ENCODE assay signal across 12 cellular contexts in the genomic region with DNA sequence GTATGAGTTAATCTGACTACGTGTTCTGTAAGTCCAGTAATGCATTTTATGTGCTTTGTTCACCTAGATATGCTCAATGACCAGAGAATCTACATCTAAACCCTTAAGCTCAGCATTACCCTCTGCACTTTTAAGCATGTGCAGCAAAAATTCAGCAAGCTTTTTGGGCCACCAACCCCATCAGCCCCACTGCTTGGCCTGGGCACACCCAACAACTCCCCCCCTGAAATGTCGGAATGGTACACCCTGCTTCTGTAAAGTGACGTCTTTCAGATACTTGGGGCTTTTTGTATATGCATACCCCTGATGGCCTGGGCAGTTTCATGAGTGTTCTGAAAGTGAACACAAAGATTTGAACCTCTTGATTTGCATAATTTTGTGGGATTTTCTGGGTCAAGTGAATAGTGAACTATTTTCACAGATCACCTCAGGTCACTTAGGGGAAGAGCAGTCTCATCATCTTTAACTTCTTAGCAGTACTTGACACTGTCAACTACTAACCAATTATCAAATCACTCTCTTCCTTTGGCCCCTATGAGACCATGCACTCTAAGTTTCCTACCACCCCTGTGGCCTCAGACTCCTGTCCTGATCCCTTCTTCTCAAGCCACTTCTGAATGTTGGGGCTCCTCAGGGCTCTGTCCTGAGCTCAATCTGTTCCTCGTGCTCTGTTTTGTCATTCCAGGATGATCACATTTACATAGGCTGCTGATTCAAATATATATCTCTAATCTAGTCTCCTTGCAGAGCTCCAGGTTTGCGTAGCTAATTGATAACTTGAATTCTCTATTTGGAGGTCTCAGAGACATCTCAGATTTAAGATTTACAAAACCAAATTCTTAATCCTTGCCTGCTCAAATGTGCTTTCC. TPM values are rescaled to one million over a fixed set of nuclear protein-coding genes. Genes with fewer than 3 reads are reported as not detected.
DNase-seq lines count a peak whose midpoint lies in the region; ATAC-seq, FAIRE-seq and TF ChIP-seq lines count a peak whose summit lies in the region.
"Had no signal": no experiment of that assay in that cellular context is flagged by ENCODE, and none has a peak within 500 bp of the region (broad histone marks: within the 10 kb centered on the region; RNA-seq: fewer than 3 reads in every experiment).

No MANE protein-coding gene starts in this region.

- H3K27ac Mint-ChIP-seq in activated T-helper 1 cell treated with anti-CD3 and anti-CD28 coated beads, Interleukin-12 subunit alpha, Interleukin-12 subunit beta, Interleukin-2, Interleukin-4 antibody, amounts not matched to agents 30 ng/mL and 10 ng/mL and 1 ng/mL, durations not matched to agents 14 hours and 24 hours and 36 hours, result no peak overlapping the region
- no peak overlapping the region for H3K27ac Mint-ChIP-seq in HFFc6
- H3K27ac Mint-ChIP-seq: activated CD4-positive, alpha-beta T cell treated with anti-CD3 and anti-CD28 coated beads, Interleukin-2, amount 10 ng/mL, durations not matched to agents 24 days and 14 days had no signal

- no peaks in the 10 kb centered on the region for H3K9me3 Mint-ChIP-seq in activated T-helper 1 cell treated with anti-CD3 and anti-CD28 coated beads, Interleukin-12 subunit alpha, Interleukin-12 subunit beta, Interleukin-2, Interleukin-4 antibody, amounts not matched to agents 30 ng/mL and 10 ng/mL and 1 ng/mL, durations not matched to agents 14 hours and 24 hours and 36 hours
- no peaks in the 10 kb centered on the region for H3K9me3 Mint-ChIP-seq in HFFc6
- H3K9me3 Mint-ChIP-seq: activated CD4-positive, alpha-beta T cell treated with anti-CD3 and anti-CD28 coated beads, Interleukin-2, amount 10 ng/mL, durations not matched to agents 24 days and 14 days had no signal

- FAIRE-seq in HTR-8/SVneo (lab: Jason Lieb, UNC), result peak; percentile 93

- peak; percentile 66 for TF ChIP-seq POLR2A in GM18505 (IDR thresholded peaks at IDR 0.05; ENCODE audit: borderline replicate concordance, extremely low read depth, insufficient read depth, insufficient read length)

- H3K4me1 Mint-ChIP-seq in activated T-helper 1 cell treated with anti-CD3 and anti-CD28 coated beads, Interleukin-12 subunit alpha, Interleukin-12 subunit beta, Interleukin-2, Interleukin-4 antibody, amounts not matched to agents 30 ng/mL and 10 ng/mL and 1 ng/mL, durations not matched to agents 14 hours and 24 hours and 36 hours (ENCODE audit: low read depth), result no peaks in the 10 kb centered on the region
- no peaks in the 10 kb centered on the region for H3K4me1 Mint-ChIP-seq in HFFc6 (ENCODE audit: low read depth)
- H3K4me1 Mint-ChIP-seq: activated CD4-positive, alpha-beta T cell treated with anti-CD3 and anti-CD28 coated beads, Interleukin-2, amount 10 ng/mL, durations not matched to agents 24 days and 14 days had no signal

- peaks cover 2% of the 10 kb centered on the region for H3K27me3 Mint-ChIP-seq in activated T-helper 1 cell treated with anti-CD3 and anti-CD28 coated beads, Interleukin-12 subunit alpha, Interleukin-12 subunit beta, Interleukin-2, Interleukin-4 antibody, amounts not matched to agents 30 ng/mL and 10 ng/mL and 1 ng/mL, durations not matched to agents 14 hours and 24 hours and 36 hours (ENCODE audit: insufficient read depth)
- H3K27me3 Mint-ChIP-seq in HFFc6 (ENCODE audit: insufficient read depth), result peaks cover 13% of the 10 kb centered on the region

- intact Hi-C loops in activated T-helper 1 cell treated with anti-CD3 and anti-CD28 coated beads, Interleukin-12 subunit alpha, Interleukin-12 subunit beta, Interleukin-2, Interleukin-4 antibody, amounts not matched to agents 30 ng/mL and 10 ng/mL and 1 ng/mL, durations not matched to agents 14 hours and 24 hours and 36 hours (cut with micrococcal nuclease), result no loop called here

- DNase-seq in HTR-8/SVneo (ENCODE audit: insufficient read length, low spot score), result no peak
- no peak for DNase-seq in activated T-helper 1 cell treated with anti-CD3 and anti-CD28 coated beads, Interleukin-12 subunit alpha, Interleukin-12 subunit beta, Interleukin-2, Interleukin-4 antibody, amounts not matched to agents 30 ng/mL and 10 ng/mL and 1 ng/mL, durations not matched to agents 14 hours and 24 hours and 36 hours (ENCODE audit: low spot score)
- DNase-seq in UCSD-AML1 (lab: John Stamatoyannopoulos, UW; ENCODE audit: unreplicated experiment), result no peak
- no peak for DNase-seq in GM19238 (ENCODE audit: insufficient read length, low spot score)
- no peak for DNase-seq in HFFc6
- DNase-seq: activated CD4-positive, alpha-beta T cell treated with anti-CD3 and anti-CD28 coated beads, Interleukin-2, amount 10 ng/mL, durations not matched to agents 24 days and 14 days; C1 segment of cervical spinal cord; hippocampal formation; KBM-7 had no signal

- H3K4me3 Mint-ChIP-seq in activated T-helper 1 cell treated with anti-CD3 and anti-CD28 coated beads, Interleukin-12 subunit alpha, Interleukin-12 subunit beta, Interleukin-2, Interleukin-4 antibody, amounts not matched to agents 30 ng/mL and 10 ng/mL and 1 ng/mL, durations not matched to agents 14 hours and 24 hours and 36 hours, result no peak overlapping the region
- no peak overlapping the region for H3K4me3 Mint-ChIP-seq in HFFc6
- H3K4me3 Mint-ChIP-seq: activated CD4-positive, alpha-beta T cell treated with anti-CD3 and anti-CD28 coated beads, Interleukin-2, amount 10 ng/mL, durations not matched to agents 24 days and 14 days had no signal

- peak; percentile 95 for ATAC-seq in GM18505 (IDR thresholded peaks at IDR 0.05; ENCODE audit: unreplicated experiment)
- peak; percentile 88 for ATAC-seq in GM19467 (IDR thresholded peaks at IDR 0.05; ENCODE audit: unreplicated experiment)
- peak; percentile 95 for ATAC-seq in HG02943 (IDR thresholded peaks at IDR 0.05; ENCODE audit: low read depth, unreplicated experiment)

- TF ChIP-seq CTCF in HFFc6 (IDR thresholded peaks at IDR 0.05), result no peak

- no peaks in the 10 kb centered on the region for H3K36me3 Mint-ChIP-seq in activated T-helper 1 cell treated with anti-CD3 and anti-CD28 coated beads, Interleukin-12 subunit alpha, Interleukin-12 subunit beta, Interleukin-2, Interleukin-4 antibody, amounts not matched to agents 30 ng/mL and 10 ng/mL and 1 ng/mL, durations not matched to agents 14 hours and 24 hours and 36 hours (ENCODE audit: low read depth)
- H3K36me3 Mint-ChIP-seq in HFFc6 (ENCODE audit: low read depth), result no peaks in the 10 kb centered on the region

RNA-seq across cellular contexts. Expression of gene PPM1A, which starts 36.3 kb away (rescaled TPM):
- 43.9 and 50.7 TPM in 2 replicates for total RNA-seq in activated T-helper 1 cell treated with anti-CD3 and anti-CD28 coated beads, Interleukin-12 subunit alpha, Interleukin-12 subunit beta, Interleukin-2, Interleukin-4 antibody, amounts not matched to agents 30 ng/mL and 10 ng/mL and 1 ng/mL, durations not matched to agents 14 hours and 24 hours and 36 hours
- 10 to 100 TPM; 35.2 to 38.0 (median 36.5) TPM for total RNA-seq in HFFc6 (2021; fragmentation: NEBNext Ultra II Directional; extraction: Animal tissue kit (Norgen Biotek cat#: 25700))

RNA-seq across cellular contexts. Expression of gene DHRS7, which starts 47.5 kb away (rescaled TPM):
- total RNA-seq in activated T-helper 1 cell treated with anti-CD3 and anti-CD28 coated beads, Interleukin-12 subunit alpha, Interleukin-12 subunit beta, Interleukin-2, Interleukin-4 antibody, amounts not matched to agents 30 ng/mL and 10 ng/mL and 1 ng/mL, durations not matched to agents 14 hours and 24 hours and 36 hours, result 43.6 and 47.2 TPM in 2 replicates
- 10 to 100 TPM; 50.0 to 75.0 (median 54.1) TPM for total RNA-seq in HFFc6 (2021; fragmentation: NEBNext Ultra II Directional; extraction: Animal tissue kit (Norgen Biotek cat#: 25700))
